1 cellular context compared by ENCODE assay signal in genomic region chr12:9039397-9039977, GRCh38.
TF ChIP-seq lines count a peak whose summit lies in the region.

No MANE protein-coding gene starts in this region.

TF ChIP-seq in GM23338, 12 proteins besides CTCF, POLR2A, EP300 and RAD21 (continued from another document):
- TF ChIP-seq REST (IDR thresholded peaks at IDR 0.05; ENCODE audit: unreplicated experiment) (no peak), NANOG (IDR thresholded peaks at IDR 0.05; ENCODE audit: borderline replicate concordance) (no peak), POLR2AphosphoS5 (IDR thresholded peaks at IDR 0.05; ENCODE audit: low read depth) (no peak), ZNF331 (CRISPR knock-in tag; IDR thresholded peaks at IDR 0.05; ENCODE audit: low read depth) (no peak), EZH2 (IDR thresholded peaks at IDR 0.05; ENCODE audit: low read depth, unreplicated experiment) (no peak), ETS1 (IDR thresholded peaks at IDR 0.05) (no peak), STAT1 (IDR thresholded peaks at IDR 0.05; ENCODE audit: unreplicated experiment) (no peak), EZH2phosphoT487 (IDR thresholded peaks at IDR 0.05; ENCODE audit: unreplicated experiment) (no peak)
